Comparison of ENCODE assay signal across 2 cellular contexts in genomic region chr7:25856056-25856780, GRCh38.
TF ChIP-seq lines count a peak whose summit lies in the region.

No MANE protein-coding gene starts in this region.

TF ChIP-seq in IMR-90, 13 proteins besides CTCF, POLR2A, EP300 and RAD21 (continued from another document):
- TF ChIP-seq ELK1 (IDR thresholded peaks at IDR 0.05; ENCODE audit: borderline replicate concordance, low read depth, low read length) (no peak), USF2 (IDR thresholded peaks at IDR 0.05; ENCODE audit: low read depth, low read length) (no peak), BHLHE40 (IDR thresholded peaks at IDR 0.05; ENCODE audit: low read depth, low read length) (no peak), CEBPB (IDR thresholded peaks at IDR 0.05; ENCODE audit: low read depth, low read length) (no peak), MXI1 (IDR thresholded peaks at IDR 0.05; ENCODE audit: borderline replicate concordance, low read depth, low read length) (no peak), RCOR1 (IDR thresholded peaks at IDR 0.05; ENCODE audit: insufficient replicate concordance, low read length) (no peak), MAZ (IDR thresholded peaks at IDR 0.05; ENCODE audit: borderline replicate concordance, low read depth, low read length) (no peak), RFX5 (IDR thresholded peaks at IDR 0.05; ENCODE audit: low read depth, low read length) (no peak), NFE2L2 (IDR thresholded peaks at IDR 0.05; ENCODE audit: low read depth, low read length) (no peak)

TF ChIP-seq in WTC11, 78 proteins besides CTCF, POLR2A, EP300 and RAD21 (continued from another document):
- TF ChIP-seq ZNF512 (CRISPR knock-in tag; IDR thresholded peaks at IDR 0.05; ENCODE audit: borderline replicate concordance): 0 out of 2 replicates have a peak, but pooled peaks have one; percentile 43
